8 cellular contexts compared by ENCODE assay signal in the genomic region with DNA sequence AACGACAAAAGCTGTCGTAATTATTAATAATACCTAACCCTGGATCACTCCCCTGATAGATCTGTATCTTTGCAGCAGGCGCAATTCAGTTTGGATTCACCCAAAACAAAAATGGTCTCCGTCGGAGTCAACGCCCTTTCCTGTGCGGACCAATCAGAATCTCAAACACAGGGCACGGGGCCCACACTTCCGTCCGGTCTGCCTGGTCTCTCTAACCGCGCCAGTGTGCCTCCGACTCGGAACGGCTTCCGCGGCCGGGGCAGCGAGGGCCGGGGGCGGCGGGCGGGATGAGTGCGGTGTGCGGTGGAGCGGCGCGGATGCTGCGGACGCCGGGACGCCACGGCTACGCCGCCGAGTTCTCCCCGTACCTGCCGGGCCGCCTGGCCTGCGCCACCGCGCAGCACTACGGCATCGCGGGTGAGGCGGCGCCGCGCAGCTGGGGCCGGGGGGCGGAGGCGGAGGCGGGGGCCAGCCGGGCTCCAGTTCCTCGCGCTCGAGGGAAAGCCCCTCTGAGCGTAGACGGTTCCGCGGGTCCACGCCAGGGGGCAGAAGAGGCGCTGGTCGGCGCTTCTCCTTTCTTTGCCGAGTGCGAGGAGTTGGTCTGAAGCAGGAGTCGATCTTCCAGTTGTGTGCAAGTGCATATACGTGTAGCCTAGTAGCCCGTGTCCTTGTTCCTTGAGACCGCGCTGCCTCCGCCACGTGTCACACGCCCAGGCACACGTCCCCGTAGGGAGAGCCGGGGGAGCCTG. TPM values are rescaled to one million over a fixed set of nuclear protein-coding genes. Genes with fewer than 3 reads are reported as not detected.
A peak's percentile ranks its signal among the peaks of the same experiment; 100 is the strongest.
DNase-seq lines count a peak whose midpoint lies in the region; ATAC-seq and TF ChIP-seq lines count a peak whose summit lies in the region.

A gene with protein sequence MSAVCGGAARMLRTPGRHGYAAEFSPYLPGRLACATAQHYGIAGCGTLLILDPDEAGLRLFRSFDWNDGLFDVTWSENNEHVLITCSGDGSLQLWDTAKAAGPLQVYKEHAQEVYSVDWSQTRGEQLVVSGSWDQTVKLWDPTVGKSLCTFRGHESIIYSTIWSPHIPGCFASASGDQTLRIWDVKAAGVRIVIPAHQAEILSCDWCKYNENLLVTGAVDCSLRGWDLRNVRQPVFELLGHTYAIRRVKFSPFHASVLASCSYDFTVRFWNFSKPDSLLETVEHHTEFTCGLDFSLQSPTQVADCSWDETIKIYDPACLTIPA (plus strand): TSS at position 214 of the 749 bp plus-strand sequence. CDS start 74 bp downstream, at position 288.

- TF ChIP-seq EP300 in Ishikawa (IDR thresholded peaks at IDR 0.05; ENCODE audit: borderline replicate concordance), result no peak

- BruUV-seq in PC-3 (replicated peaks; lab: Mats Ljungman, UMichigan), result no TSS peak

- peak within 1 kb of the TSS; percentile 93 for H3K4me3 Mint-ChIP-seq in activated T-cell treated with anti-CD3 and anti-CD28 coated beads, Interleukin-2, amount 50 U/mL, for 4 hours

- peak within 1 kb of the TSS; percentile 93 for H3K4me2 ChIP-seq in PC-3 (ENCODE audit: low read length)

- no peaks in the 10 kb centered on the region for H4K20me1 ChIP-seq in PC-3 (ENCODE audit: low read length)

- H3K9ac ChIP-seq in PC-3 (ENCODE audit: low read length) (peak within 1 kb of the TSS; percentile 87), mucosa of stomach (ENCODE audit: low read length) (peak within 1 kb of the TSS; percentile 69)

- H3K4me1 ChIP-seq in PC-3 (ENCODE audit: insufficient read depth, low read length), result peaks cover 5% of the 10 kb centered on the region; the same call in 1 of the 2 replicates
- H3K4me1 ChIP-seq in mucosa of stomach (ENCODE audit: control insufficient read depth, insufficient read depth, low read length), result peaks cover 4% of the 10 kb centered on the region

- peaks cover 16% of the 10 kb centered on the region for H3K4me1 Mint-ChIP-seq in activated T-cell treated with anti-CD3 and anti-CD28 coated beads, Interleukin-2, amount 50 U/mL, for 4 hours (ENCODE audit: low read depth)

- no peaks in the 10 kb centered on the region for H3K9me3 Mint-ChIP-seq in activated T-cell treated with anti-CD3 and anti-CD28 coated beads, Interleukin-2, amount 50 U/mL, for 4 hours

- peak within 1 kb of the TSS; percentile 97 for H2AFZ ChIP-seq in PC-3 (ENCODE audit: low read length)

- POLR2A ChIA-PET in PC-3 (lab: Charles Lee; ENCODE audit: unreplicated experiment), result no interaction called here

- H3K9me3 ChIP-seq in PC-3 (ENCODE audit: low read length) (no peaks in the 10 kb centered on the region), mucosa of stomach (ENCODE audit: control insufficient read depth, low read length) (no peaks in the 10 kb centered on the region)

- no peak for TF ChIP-seq RAD21 in Ishikawa (IDR thresholded peaks at IDR 0.05; ENCODE audit: low read depth)

- no peaks in the 10 kb centered on the region for H3K9me2 ChIP-seq in PC-3 (replicated peaks; ENCODE audit: low read length)

- H3K36me3 ChIP-seq in PC-3 (ENCODE audit: low read depth, low read length) (0 out of 2 replicates have a peak, but pooled peaks cover 5% of the 10 kb centered on the region), mucosa of stomach (ENCODE audit: control insufficient read depth, insufficient read depth, low read length) (no peaks in the 10 kb centered on the region)

- H3K79me2 ChIP-seq in PC-3 (ENCODE audit: low read length), result no peaks in the 10 kb centered on the region

- no peak; the same call in 1 of the 2 replicates for TF ChIP-seq CTCF in PC-3 (conservative IDR thresholded peaks at IDR 0.05; ENCODE audit: low read depth, low read length)

- CTCF ChIA-PET in PC-3 (lab: Charles Lee), result interaction anchor here (0.6 kb wide), 1 partner anchor 12 kb away, joined by 4 read pairs; no protein-coding TSS in a partner anchor

- H3F3A ChIP-seq in PC-3 (ENCODE audit: low read length, unreplicated experiment), result no peaks in the 10 kb centered on the region

- H3K27me3 ChIP-seq in PC-3 (ENCODE audit: low read length) (no peaks in the 10 kb centered on the region), mucosa of stomach (ENCODE audit: control insufficient read depth, insufficient read depth, low read length) (no peaks in the 10 kb centered on the region)

- intact Hi-C loops in PC-3 (cut with micrococcal nuclease), result no loop called here

- no peaks in the 10 kb centered on the region for H3K27me3 Mint-ChIP-seq in activated T-cell treated with anti-CD3 and anti-CD28 coated beads, Interleukin-2, amount 50 U/mL, for 4 hours (ENCODE audit: low read depth)

- peak within 1 kb of the TSS; percentile 29; the same call in 1 of the 2 replicates for H3K27ac ChIP-seq in PC-3 (ENCODE audit: low read length)

- peak within 1 kb of the TSS; percentile 71 for H3K4me3 ChIP-seq in PC-3 (ENCODE audit: low read length)
- H3K4me3 ChIP-seq in mucosa of stomach (ENCODE audit: low read length), result peak within 1 kb of the TSS; percentile 52

- H3K36me3 Mint-ChIP-seq in activated T-cell treated with anti-CD3 and anti-CD28 coated beads, Interleukin-2, amount 50 U/mL, for 4 hours (ENCODE audit: insufficient read depth), result peaks cover 19% of the 10 kb centered on the region

- DNase-seq in DMS79 (lab: John Stamatoyannopoulos, UW), result peak; percentile 86
- DNase-seq in PC-3, result peak; percentile 80
- peak; percentile 84 for DNase-seq in activated T-cell treated with anti-CD3 and anti-CD28 coated beads, Interleukin-2, amount 50 U/mL, for 4 hours
- DNase-seq in stimulated activated CD8-positive, alpha-beta memory T cell treated with anti-CD3 and anti-CD28 coated beads, Interleukin-4, amount 100 ng/mL, for 48 hours, result peak; percentile 91

- peak; percentile 97 for ATAC-seq in GM21619 (IDR thresholded peaks at IDR 0.05; ENCODE audit: unreplicated experiment)
- ATAC-seq in PC-3, result peak; percentile 96
- peak; percentile 96 for ATAC-seq in activated T-cell treated with anti-CD3 and anti-CD28 coated beads, Interleukin-2, amount 50 U/mL, for 4 hours
- peak; percentile 98 for ATAC-seq in esophagus mucosa

TF ChIP-seq in Ishikawa, 13 proteins besides CTCF, POLR2A, EP300 and RAD21:
- TF ChIP-seq YY1 (IDR thresholded peaks at IDR 0.05; ENCODE audit: low read depth) (peak; percentile 97), ZBTB7A (IDR thresholded peaks at IDR 0.05; ENCODE audit: low read depth) (peak; percentile 43; the same call in 1 of the 2 replicates), CEBPB (IDR thresholded peaks at IDR 0.05) (no peak), TAF1 (IDR thresholded peaks at IDR 0.05; ENCODE audit: low read depth) (peak; percentile 75), TEAD4 (IDR thresholded peaks at IDR 0.05) (no peak)
- TF ChIP-seq, protein P1, sequence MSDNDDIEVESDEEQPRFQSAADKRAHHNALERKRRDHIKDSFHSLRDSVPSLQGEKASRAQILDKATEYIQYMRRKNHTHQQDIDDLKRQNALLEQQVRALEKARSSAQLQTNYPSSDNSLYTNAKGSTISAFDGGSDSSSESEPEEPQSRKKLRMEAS (IDR thresholded peaks at IDR 0.05), result peak; percentile 85
- TF ChIP-seq, protein P2, sequence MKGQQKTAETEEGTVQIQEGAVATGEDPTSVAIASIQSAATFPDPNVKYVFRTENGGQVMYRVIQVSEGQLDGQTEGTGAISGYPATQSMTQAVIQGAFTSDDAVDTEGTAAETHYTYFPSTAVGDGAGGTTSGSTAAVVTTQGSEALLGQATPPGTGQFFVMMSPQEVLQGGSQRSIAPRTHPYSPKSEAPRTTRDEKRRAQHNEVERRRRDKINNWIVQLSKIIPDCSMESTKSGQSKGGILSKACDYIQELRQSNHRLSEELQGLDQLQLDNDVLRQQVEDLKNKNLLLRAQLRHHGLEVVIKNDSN (IDR thresholded peaks at IDR 0.05), result peak; percentile 98

RNA-seq across cellular contexts. Expression of the gene that starts here (rescaled TPM):
- 6.6 and 9.9 TPM in 2 replicates for total RNA-seq in PC-3 (2014; rRNA removed)
- 1 to 10 TPM; 4.0 to 5.1 (median 4.5) TPM for total RNA-seq in activated T-cell treated with anti-CD3 and anti-CD28 coated beads, Interleukin-2, amount 50 U/mL, for 4 hours
- 5.7 TPM for total RNA-seq in esophagus mucosa

Comparison
In these comparisons a context has a peak if more than half of its experiments do, and no peak if none do; other contexts are left out.
1. Peak in every context shown above with its lines: DNase-seq, ATAC-seq, H3K4me3 ChIP-seq and H3K27ac ChIP-seq.